ENCODE assay signal across 9 cellular contexts in the genomic region with DNA sequence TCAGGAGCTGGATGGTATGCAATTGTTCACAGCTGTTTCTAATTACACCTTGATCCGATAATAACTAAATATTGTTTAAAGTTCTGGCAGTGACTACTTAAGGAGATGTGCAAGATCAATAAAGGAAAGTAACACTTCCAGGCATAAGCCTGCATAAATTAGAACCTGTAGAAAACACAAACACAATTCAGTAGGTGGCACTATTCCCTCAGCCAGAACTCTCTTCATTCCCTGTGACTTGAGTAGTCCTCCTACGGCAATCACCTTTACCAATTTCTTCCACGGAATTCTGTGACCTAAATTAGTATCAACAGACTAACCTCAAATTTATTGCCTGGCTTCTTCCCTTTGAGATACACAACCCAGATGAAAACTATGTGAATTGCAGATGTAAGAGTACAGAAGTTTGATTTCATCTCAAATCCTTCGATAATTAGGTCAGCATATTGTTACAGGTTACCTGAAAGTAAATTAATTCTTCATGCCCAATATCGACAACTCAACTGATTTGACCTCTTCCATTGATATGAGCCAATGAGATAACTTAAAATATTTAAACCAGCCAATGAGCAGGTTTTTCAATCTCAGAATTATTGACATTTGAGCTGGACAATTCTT.
DNase-seq lines count a peak whose midpoint lies in the region; ATAC-seq, FAIRE-seq and TF ChIP-seq lines count a peak whose summit lies in the region.
"Had no signal": no experiment of that assay in that cellular context is flagged by ENCODE, and none has a peak within 500 bp of the region (broad histone marks: within the 10 kb centered on the region; RNA-seq: fewer than 3 reads in every experiment).

No MANE protein-coding gene starts in this region.

- H4K8ac ChIP-seq in IMR-90 (ENCODE audit: low read depth in 2 of 2, low read length in 2 of 2): no peak overlapping the region

- no peak overlapping the region for H4K91ac ChIP-seq in IMR-90 (ENCODE audit: insufficient read depth, low read depth, low read length)

- H2BK15ac ChIP-seq in IMR-90 (ENCODE audit: low read depth, low read length): no peak overlapping the region

- CTCF ChIA-PET in IMR-90 (lab: Yijun Ruan, JAX): no interaction called here

- DNase-seq in AG09319 (ENCODE audit: extremely low read depth, low read depth) (peak; percentile 11), IMR-90 (peak; percentile 12), RCC 7860 (ENCODE audit: low spot score) (peak; percentile 48), globus pallidus (ENCODE audit: low spot score) (peak; percentile 39), stomach (no peak)

- H3K18ac ChIP-seq in IMR-90 (ENCODE audit: low read depth, low read length): no peak overlapping the region

- ATAC-seq in IMR-90 (ENCODE audit: low read depth) (no peak), HG03571 (IDR thresholded peaks at IDR 0.05; ENCODE audit: unreplicated experiment) (no peak), GM18868 (IDR thresholded peaks at IDR 0.05; ENCODE audit: unreplicated experiment) (no peak), GM18519 (IDR thresholded peaks at IDR 0.05; ENCODE audit: low FRiP score, unreplicated experiment) (no peak)

- no peak overlapping the region for H4K5ac ChIP-seq in IMR-90 (ENCODE audit: low read depth, low read length)

- dilution Hi-C loops in IMR-90 (cut with HindIII; ENCODE audit: low sequenced_read_pairs, unreplicated experiment): no loop called here

- H3K23ac ChIP-seq in IMR-90 (ENCODE audit: low read depth, low read length): no peak overlapping the region

- no peaks in the 10 kb centered on the region for H4K20me1 ChIP-seq in IMR-90 (ENCODE audit: insufficient read depth, low read length)

- 60% methylated on average over 1 of the region's 5 CpGs; no CpG with 5 or more reads in 1 of the 2 experiments for WGBS in IMR-90 (ENCODE audit: extremely low coverage in 2 of 2, insufficient read length in 1 of 2), 2 experiments
- 35 to 51% (median 41%) methylated on average over 5 of the region's 5 CpGs for WGBS in stomach, 5 donors

- TF ChIP-seq RAD21 in IMR-90 (IDR thresholded peaks at IDR 0.05; ENCODE audit: low read length): peak; percentile 26

- no peak overlapping the region for H3K4me2 ChIP-seq in IMR-90 (ENCODE audit: low read depth, low read length)

- no peak for TF ChIP-seq EP300 in stomach (IDR thresholded peaks at IDR 0.05)

- no peak for FAIRE-seq in RCC 7860 (lab: Jason Lieb, UNC)
- FAIRE-seq: GM18507 had no signal

- POLR2A ChIA-PET in IMR-90 (lab: Charles Lee; ENCODE audit: unreplicated experiment): no interaction called here

- H2AK9ac ChIP-seq in IMR-90 (replicated peaks; ENCODE audit: low read depth, low read length, poor library complexity): no peak overlapping the region

- no peak overlapping the region for H3K56ac ChIP-seq in IMR-90 (ENCODE audit: extremely low read depth, insufficient read depth, low read length)

- H2BK20ac ChIP-seq in IMR-90 (ENCODE audit: low read depth, low read length): no peak overlapping the region

- in situ Hi-C loops in IMR-90 (cut with MboI; ENCODE audit: low sequenced_read_pairs): no loop called here

- H3K27ac ChIP-seq in IMR-90 (ENCODE audit: insufficient read depth, low read length) (no peak overlapping the region), stomach (no peak overlapping the region)

- no peak overlapping the region for H3K9ac ChIP-seq in IMR-90 (ENCODE audit: low read depth, low read length)

- H3K4me1 ChIP-seq in IMR-90 (ENCODE audit: control insufficient read depth, insufficient read depth, low read length): no peaks in the 10 kb centered on the region
- H3K4me1 ChIP-seq in stomach: peaks cover 0 to 13% (median 0%) of the 10 kb centered on the region in 4 donors

- H2AK5ac ChIP-seq in IMR-90 (ENCODE audit: low read depth, low read length): no peak overlapping the region

- H3K4me3 ChIP-seq in IMR-90 (ENCODE audit: insufficient read depth, low read depth, low read length): no peak overlapping the region
- no peak overlapping the region for H3K4me3 ChIP-seq in stomach

- no TSS peak for BruUV-seq in IMR-90 (replicated peaks; lab: Mats Ljungman, UMichigan)

- H3K9me1 ChIP-seq in IMR-90 (ENCODE audit: insufficient read depth, low read length): no peaks in the 10 kb centered on the region

- H3K79me1 ChIP-seq in IMR-90 (ENCODE audit: low read depth in 1 of 2, low read length in 2 of 2): no peaks in the 10 kb centered on the region

- no peak for TF ChIP-seq POLR2A in IMR-90 (IDR thresholded peaks at IDR 0.05; ENCODE audit: low read depth, low read length)
- no peak for TF ChIP-seq POLR2A in stomach (IDR thresholded peaks at IDR 0.05)

- H2BK5ac ChIP-seq in IMR-90 (ENCODE audit: low read depth, low read length, poor library complexity, severe bottlenecking): no peak overlapping the region

- peaks cover 6% of the 10 kb centered on the region for H3K9me3 ChIP-seq in IMR-90 (ENCODE audit: control insufficient read depth, insufficient read depth, low read length)
- peaks cover 0 to 5% (median 0%) of the 10 kb centered on the region in 4 donors for H3K9me3 ChIP-seq in stomach

- intact Hi-C loops in IMR-90 (cut with micrococcal nuclease): loop anchor here (1.0 kb wide), 2 partner anchors 140 to 454 kb away; no protein-coding TSS in a partner anchor
- intact Hi-C loops in stomach (cut with DNase I; ENCODE audit: low total_unique reads): loop anchor here (5.0 kb wide), 1 partner anchor 454 kb away; no protein-coding TSS in a partner anchor

- H3K14ac ChIP-seq in IMR-90 (replicated peaks; ENCODE audit: low read depth, low read length): no peak overlapping the region

- H3K27me3 ChIP-seq in IMR-90 (ENCODE audit: control insufficient read depth, insufficient read depth, low read length): no peaks in the 10 kb centered on the region
- no peaks in the 10 kb centered on the region for H3K27me3 ChIP-seq in stomach

- H2AFZ ChIP-seq in IMR-90 (replicated peaks; ENCODE audit: low read length, poor library complexity): no peak overlapping the region

- H3K4ac ChIP-seq in IMR-90 (ENCODE audit: low read depth, low read length): no peak overlapping the region

- TF ChIP-seq CTCF in AG09319 (IDR thresholded peaks at IDR 0.05; ENCODE audit: low read depth, low read length) (peak; percentile 48), IMR-90 (conservative IDR thresholded peaks at IDR 0.05; ENCODE audit: low read depth, low read length) (peak; percentile 17; the same call in 1 of the 2 replicates), stomach (IDR thresholded peaks at IDR 0.05) (peak in 4 of 7 experiments; percentile 32 to 36 (median 34))

- no peaks in the 10 kb centered on the region for H3K36me3 ChIP-seq in IMR-90 (ENCODE audit: control insufficient read depth, insufficient read depth, low read length)
- H3K36me3 ChIP-seq in stomach: peaks cover 0 to 4% (median 0%) of the 10 kb centered on the region in 4 donors

- H2BK120ac ChIP-seq in IMR-90 (ENCODE audit: low read depth, low read length): no peak overlapping the region

TF ChIP-seq in IMR-90, 13 proteins besides CTCF, POLR2A, EP300 and RAD21:
- TF ChIP-seq CHD1 (IDR thresholded peaks at IDR 0.05; ENCODE audit: low read depth, low read length) (no peak), BHLHE40 (IDR thresholded peaks at IDR 0.05; ENCODE audit: low read depth, low read length) (no peak), SMC3 (IDR thresholded peaks at IDR 0.05; ENCODE audit: low read depth, low read length) (no peak), MXI1 (IDR thresholded peaks at IDR 0.05; ENCODE audit: borderline replicate concordance, low read depth, low read length) (no peak), CEBPB (IDR thresholded peaks at IDR 0.05; ENCODE audit: low read depth, low read length) (no peak), FOS (IDR thresholded peaks at IDR 0.05; ENCODE audit: low read depth, low read length) (no peak), RCOR1 (IDR thresholded peaks at IDR 0.05; ENCODE audit: insufficient replicate concordance, low read length) (no peak), MAZ (IDR thresholded peaks at IDR 0.05; ENCODE audit: borderline replicate concordance, low read depth, low read length) (no peak), MAFK (IDR thresholded peaks at IDR 0.05; ENCODE audit: low read depth, low read length) (no peak), RFX5 (IDR thresholded peaks at IDR 0.05; ENCODE audit: low read depth, low read length) (no peak), NFE2L2 (IDR thresholded peaks at IDR 0.05; ENCODE audit: low read depth, low read length) (no peak)
- TF ChIP-seq, protein P1, sequence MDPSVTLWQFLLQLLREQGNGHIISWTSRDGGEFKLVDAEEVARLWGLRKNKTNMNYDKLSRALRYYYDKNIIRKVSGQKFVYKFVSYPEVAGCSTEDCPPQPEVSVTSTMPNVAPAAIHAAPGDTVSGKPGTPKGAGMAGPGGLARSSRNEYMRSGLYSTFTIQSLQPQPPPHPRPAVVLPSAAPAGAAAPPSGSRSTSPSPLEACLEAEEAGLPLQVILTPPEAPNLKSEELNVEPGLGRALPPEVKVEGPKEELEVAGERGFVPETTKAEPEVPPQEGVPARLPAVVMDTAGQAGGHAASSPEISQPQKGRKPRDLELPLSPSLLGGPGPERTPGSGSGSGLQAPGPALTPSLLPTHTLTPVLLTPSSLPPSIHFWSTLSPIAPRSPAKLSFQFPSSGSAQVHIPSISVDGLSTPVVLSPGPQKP (IDR thresholded peaks at IDR 0.05; ENCODE audit: borderline replicate concordance, low read depth, low read length): no peak
- TF ChIP-seq, protein P2, sequence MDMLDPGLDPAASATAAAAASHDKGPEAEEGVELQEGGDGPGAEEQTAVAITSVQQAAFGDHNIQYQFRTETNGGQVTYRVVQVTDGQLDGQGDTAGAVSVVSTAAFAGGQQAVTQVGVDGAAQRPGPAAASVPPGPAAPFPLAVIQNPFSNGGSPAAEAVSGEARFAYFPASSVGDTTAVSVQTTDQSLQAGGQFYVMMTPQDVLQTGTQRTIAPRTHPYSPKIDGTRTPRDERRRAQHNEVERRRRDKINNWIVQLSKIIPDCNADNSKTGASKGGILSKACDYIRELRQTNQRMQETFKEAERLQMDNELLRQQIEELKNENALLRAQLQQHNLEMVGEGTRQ (IDR thresholded peaks at IDR 0.05; ENCODE audit: low read depth, low read length): no peak
